20 cellular contexts compared by ENCODE assay signal in the genomic region with DNA sequence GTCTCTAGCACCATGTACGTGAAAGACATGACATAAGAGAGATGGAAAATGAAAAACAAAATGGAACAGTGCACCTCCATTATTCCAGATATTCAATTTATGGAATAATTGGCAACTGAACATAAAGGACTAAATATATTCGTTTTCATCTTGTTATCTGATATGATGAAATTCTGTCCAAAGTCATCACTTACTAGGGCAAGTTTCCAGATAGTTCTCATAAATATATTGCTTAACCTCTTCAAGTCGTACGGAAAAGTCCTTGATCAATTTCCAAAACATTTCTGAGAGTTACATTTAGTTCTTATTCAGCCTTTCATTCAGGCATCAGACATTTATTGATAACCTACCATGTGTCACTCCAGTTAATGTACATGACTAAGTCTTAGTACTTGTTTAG.
"Had no signal": no experiment of that assay in that cellular context is flagged by ENCODE, and none has a peak within 500 bp of the region (broad histone marks: within the 10 kb centered on the region; RNA-seq: fewer than 3 reads in every experiment).

No MANE protein-coding gene starts in this region.

- H3K27me3 ChIP-seq: brain microvascular endothelial cell, gastrocnemius medialis, right atrium auricular region, testis had no signal

- H3K4me1 ChIP-seq: gastrocnemius medialis, left ventricle myocardium inferior, prostate gland, right atrium auricular region, testis had no signal

- H3K36me3 ChIP-seq: brain microvascular endothelial cell, gastrocnemius medialis, left ventricle myocardium inferior, prostate gland, right atrium auricular region had no signal

- H3K9me3 ChIP-seq: gastrocnemius medialis, left ventricle myocardium inferior, prostate gland, right atrium auricular region, testis had no signal

- DNase-seq: activated CD4-positive, alpha-beta T cell treated with anti-CD3 and anti-CD28 coated beads, Interleukin-2, amount 10 ng/mL, durations not matched to agents 24 days and 14 days; activated CD8-positive, alpha-beta T cell treated with anti-CD3 and anti-CD28 coated beads for 36 hours; activated naive CD4-positive, alpha-beta T cell treated with anti-CD3 and anti-CD28 coated beads for 36 hours; activated T-cell treated with anti-CD3 and anti-CD28 coated beads, Interleukin-2, amount 50 U/mL, for 24 hours; aorta; brain microvascular endothelial cell; effector CD4-positive, alpha-beta T cell; gastrocnemius medialis; head of caudate nucleus; left ventricle myocardium inferior; stimulated activated CD4-positive, alpha-beta T cell treated with anti-CD3 and anti-CD28 coated beads, Interleukin-15, amount 100 ng/mL, for 24 hours; stimulated activated CD4-positive, alpha-beta T cell treated with anti-CD3 and anti-CD28 coated beads, Interleukin-2, amount 100 ng/mL, for 48 hours; stimulated activated naive CD8-positive, alpha-beta T cell treated with anti-CD3 and anti-CD28 coated beads, Interleukin-15, amount 100 ng/mL, for 72 hours; T-helper 1 cell; T-helper 9 cell; testis had no signal

- ATAC-seq: activated CD8-positive, alpha-beta T cell treated with anti-CD3 and anti-CD28 coated beads for 36 hours; esophagus mucosa; gastrocnemius medialis; stimulated activated naive CD8-positive, alpha-beta T cell treated with anti-CD3 and anti-CD28 coated beads, Interleukin-15, amount 100 ng/mL, for 72 hours had no signal

- H3K27ac ChIP-seq: brain microvascular endothelial cell, gastrocnemius medialis, left ventricle myocardium inferior, prostate gland, right atrium auricular region, skin epidermis, testis had no signal

- H3K4me3 ChIP-seq: gastrocnemius medialis, left ventricle myocardium inferior, prostate gland, right atrium auricular region, skin epidermis, testis had no signal
